In the genomic region with DNA sequence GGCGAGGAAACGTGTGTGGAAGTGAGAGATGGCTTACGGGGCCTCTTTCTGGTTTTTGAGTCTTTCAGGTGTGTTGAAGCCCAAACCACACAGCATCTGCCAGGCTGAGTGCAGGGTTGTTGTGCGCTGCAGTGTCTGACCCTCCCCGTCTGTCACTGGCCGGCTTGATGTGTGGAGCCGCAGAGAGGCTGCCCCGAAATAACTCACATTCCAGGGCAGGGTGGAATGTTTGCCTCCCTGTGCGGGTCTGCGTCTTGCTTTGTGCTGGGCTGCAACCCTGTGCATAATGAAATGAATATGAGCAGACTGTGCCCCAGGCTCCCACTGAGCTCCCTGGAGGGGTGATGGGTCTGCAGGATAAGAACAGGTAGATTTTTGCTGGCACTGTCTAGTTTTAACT, we compare ENCODE assay signal across 14 cellular contexts. TPM values are rescaled to one million over a fixed set of nuclear protein-coding genes. Genes with fewer than 3 reads are reported as not detected.
DNase-seq lines count a peak whose midpoint lies in the region; ATAC-seq, FAIRE-seq and TF ChIP-seq lines count a peak whose summit lies in the region.
"Had no signal": no experiment of that assay in that cellular context is flagged by ENCODE, and none has a peak within 500 bp of the region (broad histone marks: within the 10 kb centered on the region; RNA-seq: fewer than 3 reads in every experiment).

No MANE protein-coding gene starts in this region.

- H3K4me2 ChIP-seq in astrocyte (ENCODE audit: low read length), result peak overlapping the region; percentile 68

- peaks cover 2% of the 10 kb centered on the region for H3K36me3 Mint-ChIP-seq in astrocyte (ENCODE audit: low read depth, unreplicated experiment)
- H3K36me3 Mint-ChIP-seq in activated T-helper 17 cell treated with anti-CD3 and anti-CD28 coated beads, Interleukin-2, amount 50 U/mL, for 72 hours (ENCODE audit: low read depth), result no peaks in the 10 kb centered on the region

- H3K4me3 ChIP-seq in HEK293 (ENCODE audit: low read depth, low read length) (no peak overlapping the region), astrocyte (ENCODE audit: insufficient read depth, low read depth, low read length) (no peak overlapping the region)
- H3K4me3 ChIP-seq: suprapubic skin had no signal

- H2AFZ ChIP-seq in astrocyte (ENCODE audit: low read depth, low read length), result no peak overlapping the region

- POLR2A ChIA-PET in HEK293 (lab: Yijun Ruan, JAX), result no interaction called here

- H3K4me1 Mint-ChIP-seq in astrocyte (ENCODE audit: low read depth, unreplicated experiment), result peaks cover 24% of the 10 kb centered on the region
- peaks cover 6% of the 10 kb centered on the region for H3K4me1 Mint-ChIP-seq in activated T-helper 17 cell treated with anti-CD3 and anti-CD28 coated beads, Interleukin-2, amount 50 U/mL, for 72 hours
- H3K4me1 Mint-ChIP-seq: central memory CD8-positive, alpha-beta T cell had no signal

- H3K27ac ChIP-seq in HEK293 (ENCODE audit: extremely low read depth, low read depth, low read length) (no peak overlapping the region), astrocyte (ENCODE audit: low read depth, low read length) (no peak overlapping the region), substantia nigra (ENCODE audit: low read depth, low read length, poor library complexity, severe bottlenecking) (no peak overlapping the region)
- H3K27ac ChIP-seq: suprapubic skin had no signal

- H3K27me3 Mint-ChIP-seq in astrocyte (ENCODE audit: low read depth, unreplicated experiment), result peaks cover 48% of the 10 kb centered on the region
- H3K27me3 Mint-ChIP-seq in activated T-helper 17 cell treated with anti-CD3 and anti-CD28 coated beads, Interleukin-2, amount 50 U/mL, for 72 hours, result peaks cover 18% of the 10 kb centered on the region

- H3K36me3 ChIP-seq in HEK293 (ENCODE audit: control insufficient read depth in 2 of 2, insufficient read depth in 1 of 2, low read length in 2 of 2), result no peaks in the 10 kb centered on the region
- no peaks in the 10 kb centered on the region for H3K36me3 ChIP-seq in astrocyte (ENCODE audit: insufficient read depth, low read length)
- H3K36me3 ChIP-seq: suprapubic skin had no signal

- no peak for FAIRE-seq in astrocyte (lab: Jason Lieb, UNC)

- CTCF ChIA-PET in HEK293 (lab: Yijun Ruan, JAX), result interaction anchor here (1.3 kb wide), 1 partner anchor 8 kb away, joined by 3 read pairs; no protein-coding TSS in a partner anchor

- DNase-seq in 8988T (peak; percentile 78), astrocyte (ENCODE audit: low read depth) (peak; percentile 71), kidney glomerular epithelial cell (lab: John Stamatoyannopoulos, UW) (peak; percentile 6), substantia nigra (lab: John Stamatoyannopoulos, UW) (no peak), DMS 273 treated with DMSO at 0.1 percent for 48 hours (lab: John Stamatoyannopoulos, UW) (no peak)
- DNase-seq: AML-193, GF-D8, SHP77 had no signal

- ATAC-seq in activated T-helper 17 cell treated with anti-CD3 and anti-CD28 coated beads, Interleukin-2, amount 50 U/mL, for 72 hours (replicated peaks), result no peak
- no peak for ATAC-seq in HG03280 (IDR thresholded peaks at IDR 0.05; ENCODE audit: unreplicated experiment)

- peak overlapping the region; percentile 8 for H3K9ac ChIP-seq in astrocyte (ENCODE audit: low read length)

- H3K79me2 ChIP-seq in astrocyte (ENCODE audit: insufficient read depth, low read length), result no peaks in the 10 kb centered on the region

- H3K9me3 Mint-ChIP-seq in astrocyte (ENCODE audit: unreplicated experiment), result no peaks in the 10 kb centered on the region
- H3K9me3 Mint-ChIP-seq in activated T-helper 17 cell treated with anti-CD3 and anti-CD28 coated beads, Interleukin-2, amount 50 U/mL, for 72 hours, result no peaks in the 10 kb centered on the region
- H3K9me3 Mint-ChIP-seq: activated T-helper 1 cell treated with anti-CD3 and anti-CD28 coated beads, Interleukin-12 subunit alpha, Interleukin-12 subunit beta, Interleukin-2, Interleukin-4 antibody, amounts not matched to agents 30 ng/mL and 10 ng/mL and 1 ng/mL, durations not matched to agents 14 hours and 24 hours and 36 hours; central memory CD8-positive, alpha-beta T cell had no signal

- no peaks in the 10 kb centered on the region for H3K9me3 ChIP-seq in HEK293 (ENCODE audit: control insufficient read depth, insufficient read depth, low read depth, low read length)
- H3K9me3 ChIP-seq in astrocyte (ENCODE audit: insufficient read depth, low read depth, low read length), result no peaks in the 10 kb centered on the region
- H3K9me3 ChIP-seq: suprapubic skin had no signal

- H3K4me1 ChIP-seq in HEK293 (ENCODE audit: control insufficient read depth, insufficient read depth, low read length) (no peaks in the 10 kb centered on the region), astrocyte (ENCODE audit: insufficient read depth, low read length) (peaks cover 34% of the 10 kb centered on the region)
- H3K4me1 ChIP-seq: suprapubic skin had no signal

- H3K4me3 Mint-ChIP-seq in astrocyte (ENCODE audit: unreplicated experiment), result no peak overlapping the region
- H3K4me3 Mint-ChIP-seq in activated T-helper 17 cell treated with anti-CD3 and anti-CD28 coated beads, Interleukin-2, amount 50 U/mL, for 72 hours, result no peak overlapping the region
- H3K4me3 Mint-ChIP-seq: activated T-helper 1 cell treated with anti-CD3 and anti-CD28 coated beads, Interleukin-12 subunit alpha, Interleukin-12 subunit beta, Interleukin-2, Interleukin-4 antibody, amounts not matched to agents 30 ng/mL and 10 ng/mL and 1 ng/mL, durations not matched to agents 14 hours and 24 hours and 36 hours; central memory CD8-positive, alpha-beta T cell had no signal

- peaks cover 5% of the 10 kb centered on the region for H3K27me3 ChIP-seq in astrocyte (ENCODE audit: insufficient read depth, low read length)

- TF ChIP-seq CTCF in HEK293 (tag by site-specific recombination; IDR thresholded peaks at IDR 0.05), result no peak
- no peak for TF ChIP-seq CTCF in astrocyte (IDR thresholded peaks at IDR 0.05; ENCODE audit: insufficient read depth, low read depth, low read length)

- no peaks in the 10 kb centered on the region for H4K20me1 ChIP-seq in astrocyte (ENCODE audit: insufficient read depth, low read length)

- H3K27ac Mint-ChIP-seq in astrocyte (ENCODE audit: unreplicated experiment), result peak overlapping the region; percentile 53
- H3K27ac Mint-ChIP-seq in activated T-helper 17 cell treated with anti-CD3 and anti-CD28 coated beads, Interleukin-2, amount 50 U/mL, for 72 hours, result no peak overlapping the region
- H3K27ac Mint-ChIP-seq: activated T-helper 1 cell treated with anti-CD3 and anti-CD28 coated beads, Interleukin-12 subunit alpha, Interleukin-12 subunit beta, Interleukin-2, Interleukin-4 antibody, amounts not matched to agents 30 ng/mL and 10 ng/mL and 1 ng/mL, durations not matched to agents 14 hours and 24 hours and 36 hours had no signal

TF ChIP-seq in HEK293, 187 proteins besides CTCF, POLR2A, EP300 and RAD21:
- TF ChIP-seq ZNF600 (tag by site-specific recombination; IDR thresholded peaks at IDR 0.05), result peak; percentile 54
- TF ChIP-seq GLIS1 (tag by site-specific recombination; IDR thresholded peaks at IDR 0.05), result 0 out of 2 replicates have a peak, but pooled peaks have one; percentile 34
- peak; percentile 79 for TF ChIP-seq KLF1 (tag by site-specific recombination; IDR thresholded peaks at IDR 0.05)
- TF ChIP-seq, protein P1, sequence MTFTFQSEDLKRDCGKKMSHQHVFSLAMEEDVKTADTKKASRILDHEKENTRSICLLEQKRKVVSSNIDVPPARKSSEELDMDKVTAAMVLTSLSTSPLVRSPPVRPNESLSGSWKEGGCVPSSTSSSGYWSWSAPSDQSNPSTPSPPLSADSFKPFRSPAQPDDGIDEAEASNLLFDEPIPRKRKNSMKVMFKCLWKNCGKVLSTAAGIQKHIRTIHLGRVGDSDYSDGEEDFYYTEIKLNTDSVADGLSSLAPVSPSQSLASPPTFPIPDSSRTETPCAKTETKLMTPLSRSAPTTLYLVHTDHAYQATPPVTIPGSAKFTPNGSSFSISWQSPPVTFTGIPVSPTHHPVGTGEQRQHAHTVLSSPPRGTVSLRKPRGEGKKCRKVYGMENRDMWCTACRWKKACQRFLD (tag by site-specific recombination; IDR thresholded peaks at IDR 0.05), result no peak
- peak; percentile 44; the same call in 1 of the 2 replicates for TF ChIP-seq ZBTB20 (tag by site-specific recombination; IDR thresholded peaks at IDR 0.05)
- TF ChIP-seq, protein P2, sequence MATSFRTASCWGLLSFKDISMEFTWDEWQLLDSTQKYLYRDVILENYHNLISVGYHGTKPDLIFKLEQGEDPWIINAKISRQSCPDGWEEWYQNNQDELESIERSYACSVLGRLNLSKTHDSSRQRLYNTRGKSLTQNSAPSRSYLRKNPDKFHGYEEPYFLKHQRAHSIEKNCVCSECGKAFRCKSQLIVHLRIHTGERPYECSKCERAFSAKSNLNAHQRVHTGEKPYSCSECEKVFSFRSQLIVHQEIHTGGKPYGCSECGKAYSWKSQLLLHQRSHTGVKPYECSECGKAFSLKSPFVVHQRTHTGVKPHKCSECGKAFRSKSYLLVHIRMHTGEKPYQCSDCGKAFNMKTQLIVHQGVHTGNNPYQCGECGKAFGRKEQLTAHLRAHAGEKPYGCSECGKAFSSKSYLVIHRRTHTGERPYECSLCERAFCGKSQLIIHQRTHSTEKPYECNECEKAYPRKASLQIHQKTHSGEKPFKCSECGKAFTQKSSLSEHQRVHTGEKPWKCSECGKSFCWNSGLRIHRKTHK (tag by site-specific recombination; IDR thresholded peaks at IDR 0.05), result no peak

RNA-seq across cellular contexts. Expression of a gene that starts 9.9 kb away (rescaled TPM):
- 6.1 and 8.1 TPM in 2 replicates for total RNA-seq in astrocyte
- under 1 TPM in 1 of 2 donors, not detected in 1; 0.11 TPM for total RNA-seq in activated T-helper 17 cell treated with anti-CD3 and anti-CD28 coated beads, Interleukin-2, amount 50 U/mL, for 72 hours
- total RNA-seq: activated T-helper 1 cell treated with anti-CD3 and anti-CD28 coated beads, Interleukin-12 subunit alpha, Interleukin-12 subunit beta, Interleukin-2, Interleukin-4 antibody, amounts not matched to agents 30 ng/mL and 10 ng/mL and 1 ng/mL, durations not matched to agents 14 hours and 24 hours and 36 hours had no signal

Comparison
In these comparisons a context has a peak if more than half of its experiments do, and no peak if none do; other contexts are left out.
1. DNase-seq: peak in 8988T (single experiment), astrocyte (single experiment) and kidney glomerular epithelial cell (single experiment); none in substantia nigra (0 of 49) and DMS 273 treated with DMSO at 0.1 percent for 48 hours (single experiment).